In the genomic region with DNA sequence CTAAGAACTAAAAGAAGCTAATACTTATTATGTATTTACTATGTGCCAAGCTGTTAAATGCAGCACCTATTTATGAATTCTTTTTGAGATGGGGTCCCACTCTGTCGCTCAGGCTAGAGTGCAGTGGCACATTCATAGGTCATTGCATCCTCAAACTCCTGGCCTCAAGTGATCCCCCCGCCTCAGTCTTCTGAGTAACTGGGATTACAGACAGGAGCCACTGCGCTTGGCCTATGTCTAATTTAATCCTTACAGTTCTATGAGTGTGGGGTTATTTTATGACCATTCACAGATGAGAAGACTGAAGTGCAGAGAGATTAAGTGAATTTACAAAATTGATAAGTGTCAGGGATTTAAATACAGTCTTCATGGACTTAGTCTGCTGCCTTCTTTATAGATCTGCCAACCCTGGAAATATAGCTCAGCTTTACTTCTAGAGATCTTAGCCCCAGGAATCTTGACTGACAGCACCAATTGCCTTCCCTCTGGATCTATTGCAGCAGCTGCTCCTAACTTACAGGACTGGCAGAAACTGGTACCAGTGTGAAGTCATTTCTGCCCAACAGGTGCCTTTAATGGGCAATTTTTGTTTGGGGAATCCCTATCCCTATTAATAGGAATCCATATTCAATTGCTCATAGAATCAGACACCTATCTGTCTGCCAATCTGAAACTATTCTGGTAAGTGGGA, we compare ENCODE assay signal across 18 cellular contexts. TPM values are rescaled to one million over a fixed set of nuclear protein-coding genes. Genes with fewer than 3 reads are reported as not detected.
A peak's percentile ranks its signal among the peaks of the same experiment; 100 is the strongest.
DNase-seq lines count a peak whose midpoint lies in the region; TF ChIP-seq lines count a peak whose summit lies in the region.
"Had no signal": no experiment of that assay in that cellular context is flagged by ENCODE, and none has a peak within 500 bp of the region (broad histone marks: within the 10 kb centered on the region; RNA-seq: fewer than 3 reads in every experiment).

No MANE protein-coding gene starts in this region.

- H4K20me1 ChIP-seq in Karpas-422 (ENCODE audit: insufficient read depth, low read depth, low read length), result no peaks in the 10 kb centered on the region

- H3K27ac Mint-ChIP-seq in nephron, result peak overlapping the region; percentile 54 to 60 (median 58)
- H3K27ac Mint-ChIP-seq: B cell; CD4-positive, alpha-beta T cell had no signal

- H3K27me3 ChIP-seq in Karpas-422 (ENCODE audit: low read length) (no peaks in the 10 kb centered on the region), SJCRH30 (no peaks in the 10 kb centered on the region), skeletal muscle satellite cell (ENCODE audit: control insufficient read depth, insufficient read depth, low read length) (no peaks in the 10 kb centered on the region)

- H3K4me1 ChIP-seq in Karpas-422 (ENCODE audit: low read length), result peaks cover 19% of the 10 kb centered on the region
- H3K4me1 ChIP-seq in SJCRH30, result peaks cover 29% of the 10 kb centered on the region
- H3K4me1 ChIP-seq in skeletal muscle satellite cell (ENCODE audit: control insufficient read depth, insufficient read depth, low read length), result peaks cover 19% of the 10 kb centered on the region

- peaks cover 30% of the 10 kb centered on the region for H3K4me1 Mint-ChIP-seq in nephron
- H3K4me1 Mint-ChIP-seq: B cell had no signal

- no peaks in the 10 kb centered on the region for H3K9me2 ChIP-seq in Karpas-422 (replicated peaks; ENCODE audit: insufficient read depth, low read length)

- no peaks in the 10 kb centered on the region for H3K36me3 ChIP-seq in Karpas-422 (ENCODE audit: insufficient read depth, low read length)
- no peaks in the 10 kb centered on the region for H3K36me3 ChIP-seq in SJCRH30
- H3K36me3 ChIP-seq in skeletal muscle satellite cell (ENCODE audit: insufficient read depth, low read length), result no peaks in the 10 kb centered on the region

- no peaks in the 10 kb centered on the region for H3K9me3 Mint-ChIP-seq in nephron
- H3K9me3 Mint-ChIP-seq: CD4-positive, alpha-beta T cell had no signal

- H3K79me2 ChIP-seq in Karpas-422 (ENCODE audit: low read length), result no peaks in the 10 kb centered on the region

- H3K9me3 ChIP-seq in Karpas-422 (ENCODE audit: low read length), result no peaks in the 10 kb centered on the region
- H3K9me3 ChIP-seq in SJCRH30 (replicated peaks), result no peaks in the 10 kb centered on the region
- no peaks in the 10 kb centered on the region for H3K9me3 ChIP-seq in skeletal muscle satellite cell (replicated peaks; ENCODE audit: low read length)

- no peaks in the 10 kb centered on the region for H3K27me3 Mint-ChIP-seq in nephron (ENCODE audit: low read depth)
- H3K27me3 Mint-ChIP-seq: B cell; CD4-positive, alpha-beta T cell had no signal

- no peak overlapping the region for H3K9ac ChIP-seq in Karpas-422 (ENCODE audit: low read length)
- peak overlapping the region; percentile 32 for H3K9ac ChIP-seq in skeletal muscle satellite cell (ENCODE audit: low read depth, low read length)

- no peak for TF ChIP-seq CTCF in nephron (IDR thresholded peaks at IDR 0.05; ENCODE audit: unreplicated experiment in 3 of 3)

- H3K27ac ChIP-seq in Karpas-422 (ENCODE audit: low read length) (no peak overlapping the region), SJCRH30 (peak overlapping the region; percentile 93), substantia nigra (ENCODE audit: low read depth, low read length, poor library complexity, severe bottlenecking) (no peak overlapping the region)

- H3K36me3 Mint-ChIP-seq in nephron (ENCODE audit: low read depth), result no peaks in the 10 kb centered on the region

- H2AFZ ChIP-seq in Karpas-422 (ENCODE audit: low read length), result no peak overlapping the region

- no peak overlapping the region for H3K4me3 Mint-ChIP-seq in nephron
- H3K4me3 Mint-ChIP-seq: B cell; CD4-positive, alpha-beta T cell had no signal

- DNase-seq in Karpas-422 (no peak), SJCRH30 (peak; percentile 92 to 96), A172 (ENCODE audit: low spot score) (no peak), NCI-H146 (lab: John Stamatoyannopoulos, UW) (no peak), substantia nigra (lab: John Stamatoyannopoulos, UW) (no peak)
- DNase-seq: 8988T; C1 segment of cervical spinal cord; Calu3; CD4-positive, alpha-beta T cell; DMS 273 treated with DMSO at 0.1 percent for 48 hours; HCEC 1CT; IMR-90 had no signal

- H3K4me2 ChIP-seq in Karpas-422 (ENCODE audit: low read depth, low read length, poor library complexity, severe bottlenecking), result peak overlapping the region; percentile 24
- H3K4me2 ChIP-seq in skeletal muscle satellite cell (ENCODE audit: low read length), result no peak overlapping the region

- H3K4me3 ChIP-seq in Karpas-422 (ENCODE audit: low read length) (no peak overlapping the region), SJCRH30 (no peak overlapping the region), skeletal muscle satellite cell (ENCODE audit: low read length) (no peak overlapping the region)

RNA-seq across cellular contexts. Expression of gene SPX, which starts 27.0 kb away (rescaled TPM):
- 327 and 787 TPM in 2 replicates for total RNA-seq in Karpas-422 (2014; rRNA removed; shearing (Covaris generic); ENCODE audit: low replicate concordance)
- total RNA-seq in SJCRH30 (2014; rRNA removed; shearing (Covaris generic)), result 3.5 and 7.4 TPM in 2 replicates
- 12.5 and 27.1 TPM in 2 replicates for total RNA-seq in skeletal muscle satellite cell (2012; rRNA removed)
- total RNA-seq in A172 (2014; rRNA removed; shearing (Covaris generic)), result 0.07 TPM in 1 of 2 replicates, not detected in the other
- total RNA-seq: Calu3; CD4-positive, alpha-beta T cell; HT-29 had no signal

RNA-seq across cellular contexts. Expression of gene GYS2, which starts 51.5 kb away (rescaled TPM):
- total RNA-seq in Karpas-422 (2014; rRNA removed; shearing (Covaris generic); ENCODE audit: low replicate concordance), result not detected in 2 replicates
- 0.05 TPM in 1 of 2 replicates, not detected in the other for total RNA-seq in SJCRH30 (2014; rRNA removed; shearing (Covaris generic))
- not detected in 2 replicates for total RNA-seq in skeletal muscle satellite cell (2012; rRNA removed)
- total RNA-seq in A172 (2014; rRNA removed; shearing (Covaris generic)), result not detected in 2 replicates
- total RNA-seq: B cell, Calu3, Daoy, H4, HT-29, IMR-90 had no signal

RNA-seq across cellular contexts. Expression of gene GOLT1B, which starts 51.5 kb away (rescaled TPM):
- total RNA-seq in Karpas-422 (2014; rRNA removed; shearing (Covaris generic); ENCODE audit: low replicate concordance), result 17.1 and 53.9 TPM in 2 replicates
- 38.8 and 45.9 TPM in 2 replicates for total RNA-seq in SJCRH30 (2014; rRNA removed; shearing (Covaris generic))
- total RNA-seq in skeletal muscle satellite cell (2012; rRNA removed), result 76.0 and 78.2 TPM in 2 replicates
- 57.5 and 102 TPM in 2 replicates for total RNA-seq in A172 (2014; rRNA removed; shearing (Covaris generic))

RNA-seq across cellular contexts. Expression of gene RECQL, which starts 51.7 kb away (rescaled TPM):
- total RNA-seq in Karpas-422 (2014; rRNA removed; shearing (Covaris generic); ENCODE audit: low replicate concordance), result 44.5 and 47.2 TPM in 2 replicates
- 44.7 and 49.7 TPM in 2 replicates for total RNA-seq in SJCRH30 (2014; rRNA removed; shearing (Covaris generic))
- 133 and 147 TPM in 2 replicates for total RNA-seq in skeletal muscle satellite cell (2012; rRNA removed)
- total RNA-seq in A172 (2014; rRNA removed; shearing (Covaris generic)), result 118 and 125 TPM in 2 replicates

Comparison
In these comparisons a context has a peak if more than half of its experiments do, and no peak if none do; other contexts are left out.
1. DNase-seq: peak in SJCRH30 (2 of 2); none in Karpas-422 (single experiment), A172 (single experiment), NCI-H146 (single experiment) and substantia nigra (0 of 49).
2. RNA of gene SPX, which starts 27.0 kb away (total RNA-seq): 327 to 787 TPM in Karpas-422; 3.5 to 7.4 TPM in SJCRH30 and 0.07 TPM in A172; every median in the first group is over 10 times any median in the second.